In genomic region chr19:55654323-55654832, GRCh38 we compare ENCODE assay signal across 8 cellular contexts. TPM values are rescaled to one million over a fixed set of nuclear protein-coding genes. Genes with fewer than 3 reads are reported as not detected.
DNase-seq lines count a peak whose midpoint lies in the region; ATAC-seq and TF ChIP-seq lines count a peak whose summit lies in the region.

No MANE protein-coding gene starts in this region.

- H3K27me3 Mint-ChIP-seq in IgD-negative memory B cell: no peaks in the 10 kb centered on the region

- H2AFZ ChIP-seq in OCI-LY7 (ENCODE audit: low read length): peak overlapping the region; percentile 20; the same call in 1 of the 2 replicates

- peaks cover 43% of the 10 kb centered on the region for H3K79me2 ChIP-seq in OCI-LY7 (ENCODE audit: insufficient read depth, low read depth, low read length)

- TF ChIP-seq CTCF in OCI-LY7 (conservative IDR thresholded peaks at IDR 0.05; ENCODE audit: low read length): no peak
- TF ChIP-seq CTCF in epithelial cell of esophagus (IDR thresholded peaks at IDR 0.05; ENCODE audit: insufficient read depth, low read depth, low read length, missing control alignments): no peak

- peak overlapping the region; percentile 68 for H3K4me2 ChIP-seq in OCI-LY7 (ENCODE audit: low read length)

- ATAC-seq in GM21576 (IDR thresholded peaks at IDR 0.05; ENCODE audit: unreplicated experiment): peak; percentile 49

- no peaks in the 10 kb centered on the region for H3K9me2 ChIP-seq in OCI-LY7 (ENCODE audit: insufficient read depth, low read length)

- no peaks in the 10 kb centered on the region for H3K9me3 ChIP-seq in OCI-LY7 (ENCODE audit: low read length)

- H3K4me1 ChIP-seq in OCI-LY7 (ENCODE audit: insufficient read depth, low read length, poor library complexity, severe bottlenecking): peaks cover 29% of the 10 kb centered on the region

- POLR2A ChIA-PET in OCI-LY7 (lab: Charles Lee): interaction anchor here (0.6 to 1.1 kb wide), 6 partner anchors 9 to 176 kb away, joined by 3 to 4 read pairs (median 3); partner anchors contain the start of genes ZNF581 and ZNF784

- H4K20me1 ChIP-seq in OCI-LY7 (ENCODE audit: insufficient read depth, low read length): peaks cover 35% of the 10 kb centered on the region

- H3K9me3 Mint-ChIP-seq in IgD-negative memory B cell: no peaks in the 10 kb centered on the region

- H3K4me3 Mint-ChIP-seq in IgD-negative memory B cell: peak overlapping the region; percentile 94 to 100 (median 96)

- no TSS peak for BruUV-seq in OCI-LY7 (replicated peaks; lab: Mats Ljungman, UMichigan)

- CTCF ChIA-PET in OCI-LY7 (lab: Charles Lee; ENCODE audit: unreplicated experiment): interaction anchor here (0.6 to 1.6 kb wide), 3 partner anchors 21 to 186 kb away, joined by 3 to 5 read pairs (median 3); no protein-coding TSS in a partner anchor

- H3K27ac ChIP-seq in OCI-LY7 (ENCODE audit: low read depth, low read length, poor library complexity, severe bottlenecking): peak overlapping the region; percentile 90

- intact Hi-C loops in OCI-LY7 (cut with micrococcal nuclease; ENCODE audit: unreplicated experiment): loop anchor here (2.0 kb wide), 1 partner anchor 24 kb away; no protein-coding TSS in a partner anchor

- H3K4me1 Mint-ChIP-seq in IgD-negative memory B cell: peaks cover 21 to 35% (median 33%) of the 10 kb centered on the region in 3 donors

- H3K4me3 ChIP-seq in OCI-LY7 (ENCODE audit: low read depth, low read length, poor library complexity, severe bottlenecking) (peak overlapping the region; percentile 87), epithelial cell of esophagus (ENCODE audit: low read length) (peak overlapping the region; percentile 86)

- peak overlapping the region; percentile 93 to 100 (median 99) for H3K27ac Mint-ChIP-seq in IgD-negative memory B cell

- H3K36me3 Mint-ChIP-seq in IgD-negative memory B cell: peaks cover 3% of the 10 kb centered on the region

- peak; percentile 83 for DNase-seq in D341Med (ENCODE audit: low spot score)
- peak; percentile 100 for DNase-seq in OCI-LY7 (ENCODE audit: low spot score)
- peak; percentile 97 for DNase-seq in activated T-cell treated with anti-CD3 and anti-CD28 coated beads, Interleukin-2, amount 50 U/mL, for 1 hour
- DNase-seq in epithelial cell of esophagus (ENCODE audit: low read depth): peak; percentile 99
- peak; percentile 98 for DNase-seq in middle frontal gyrus (ENCODE audit: extremely low spot score, low spot score)
- peak; percentile 98 for DNase-seq in stimulated activated CD8-positive, alpha-beta memory T cell treated with anti-CD3 and anti-CD28 coated beads, Interleukin-15, amount 100 ng/mL, for 48 hours (ENCODE audit: low read depth in 2 of 2)

- H3K36me3 ChIP-seq in OCI-LY7 (ENCODE audit: insufficient read depth, low read length): peaks cover 70% of the 10 kb centered on the region

RNA-seq across cellular contexts. Expression of gene U2AF2, which starts 0.5 kb away (rescaled TPM):
- polyA plus RNA-seq in IgD-negative memory B cell: 14.2 TPM
- total RNA-seq in OCI-LY7 (2014; rRNA removed; shearing (Covaris generic)): 193 and 211 TPM in 2 replicates
- 233 and 264 TPM in 2 replicates for total RNA-seq in OCI-LY7 (2022)

RNA-seq across cellular contexts. Expression of gene CCDC106, which starts 6.4 kb away (rescaled TPM):
- polyA plus RNA-seq in IgD-negative memory B cell: 16.0 TPM
- 29.4 and 30.1 TPM in 2 replicates for total RNA-seq in OCI-LY7 (2014; rRNA removed; shearing (Covaris generic))
- 29.0 and 30.9 TPM in 2 replicates for total RNA-seq in OCI-LY7 (2022)

RNA-seq across cellular contexts. Expression of gene ZNF581, which starts 10.9 kb away (rescaled TPM):
- 79.3 TPM for polyA plus RNA-seq in IgD-negative memory B cell
- 26.6 and 44.5 TPM in 2 replicates for total RNA-seq in OCI-LY7 (2014; rRNA removed; shearing (Covaris generic))
- total RNA-seq in OCI-LY7 (2022): 39.7 and 41.8 TPM in 2 replicates

RNA-seq across cellular contexts. Expression of gene ZNF580, which starts 13.6 kb away (rescaled TPM):
- polyA plus RNA-seq in IgD-negative memory B cell: 38.4 TPM
- 17.6 and 24.4 TPM in 2 replicates for total RNA-seq in OCI-LY7 (2014; rRNA removed; shearing (Covaris generic))
- total RNA-seq in OCI-LY7 (2022): 50.0 and 52.1 TPM in 2 replicates

RNA-seq across cellular contexts. Expression of gene EPN1, which starts 20.6 kb away (rescaled TPM):
- polyA plus RNA-seq in IgD-negative memory B cell: 29.9 TPM
- 40.5 and 46.3 TPM in 2 replicates for total RNA-seq in OCI-LY7 (2014; rRNA removed; shearing (Covaris generic))
- total RNA-seq in OCI-LY7 (2022): 120 and 121 TPM in 2 replicates

Comparison
In these comparisons a context has a peak if more than half of its experiments do, and no peak if none do; other contexts are left out.
1. Peak in every context shown above with its lines: DNase-seq, ATAC-seq, H3K4me3 ChIP-seq and H3K27ac ChIP-seq.